8 cellular contexts compared by ENCODE assay signal in the genomic region with DNA sequence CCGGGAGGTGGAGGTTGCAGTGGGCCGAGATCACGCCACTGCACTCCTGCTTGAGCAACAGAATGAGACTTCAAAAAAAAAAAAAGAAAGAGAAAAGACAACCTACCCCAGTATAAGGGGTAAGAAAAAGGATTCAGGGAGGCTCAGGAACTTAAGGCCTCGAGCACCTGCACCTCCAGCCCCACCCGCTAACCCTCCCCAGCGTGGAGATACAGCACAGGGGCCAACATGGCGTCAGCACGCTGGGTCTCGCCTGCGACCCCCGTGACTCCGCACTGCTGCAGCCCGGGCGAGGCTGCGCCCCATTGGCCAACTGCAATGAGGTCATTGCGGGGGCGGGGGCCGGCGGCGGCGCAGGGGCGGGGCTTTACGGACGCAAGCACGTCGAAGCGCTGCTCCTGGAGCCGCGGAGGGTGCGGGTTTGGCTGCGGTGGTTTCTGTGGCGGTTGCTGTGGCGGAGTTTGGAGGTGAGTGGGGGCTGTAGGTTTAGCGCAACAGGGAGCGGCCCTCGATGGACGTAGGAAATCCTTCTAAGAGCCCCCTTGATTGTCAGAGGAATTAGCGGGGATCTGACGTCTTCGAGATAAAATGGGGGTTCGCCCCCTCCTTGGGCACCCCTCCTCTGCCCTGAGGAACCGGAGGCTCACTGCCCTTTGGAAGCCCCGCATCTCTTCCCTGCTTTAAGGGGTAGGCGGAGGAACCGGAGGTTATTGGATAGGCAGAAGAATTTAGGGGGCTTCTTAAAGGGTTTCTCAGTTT. TPM values are rescaled to one million over a fixed set of nuclear protein-coding genes. Genes with fewer than 3 reads are reported as not detected.
DNase-seq lines count a peak whose midpoint lies in the region; ATAC-seq, FAIRE-seq and TF ChIP-seq lines count a peak whose summit lies in the region.

A gene (plus strand): TSS at position 382 of the 759 bp plus-strand sequence. CDS start 2,017 bp downstream, outside the sequence.

- no peaks in the 10 kb centered on the region for H3K9me3 ChIP-seq in astrocyte (ENCODE audit: insufficient read depth, low read depth, low read length)
- no peaks in the 10 kb centered on the region for H3K9me3 ChIP-seq in vagina

- TF ChIP-seq CTCF in GM06990 (IDR thresholded peaks at IDR 0.05; ENCODE audit: insufficient read depth, low read length, poor library complexity, severe bottlenecking): no peak
- TF ChIP-seq CTCF in astrocyte (IDR thresholded peaks at IDR 0.05; ENCODE audit: insufficient read depth, low read depth, low read length): no peak
- no peak for TF ChIP-seq CTCF in vagina (IDR thresholded peaks at IDR 0.05)

- H3K36me3 Mint-ChIP-seq in astrocyte (ENCODE audit: low read depth, unreplicated experiment): no peaks in the 10 kb centered on the region

- peaks cover 7% of the 10 kb centered on the region for H3K36me3 ChIP-seq in GM06990 (ENCODE audit: control insufficient read depth, insufficient read depth, low read length)
- H3K36me3 ChIP-seq in astrocyte (ENCODE audit: insufficient read depth, low read length): no peaks in the 10 kb centered on the region
- peaks cover 2% of the 10 kb centered on the region for H3K36me3 ChIP-seq in rectal smooth muscle tissue (ENCODE audit: control insufficient read depth, insufficient read depth, low read length)
- H3K36me3 ChIP-seq in vagina: peaks cover 0 to 17% of the 10 kb centered on the region in 2 donors

- peaks cover 23% of the 10 kb centered on the region for H3K79me2 ChIP-seq in astrocyte (ENCODE audit: insufficient read depth, low read length)

- peaks cover 25% of the 10 kb centered on the region for H3K4me1 ChIP-seq in astrocyte (ENCODE audit: insufficient read depth, low read length)
- peaks cover 6% of the 10 kb centered on the region for H3K4me1 ChIP-seq in rectal smooth muscle tissue (ENCODE audit: control insufficient read depth, insufficient read depth, low read length)
- H3K4me1 ChIP-seq in vagina: peaks cover 41% of the 10 kb centered on the region

- peak within 1 kb of the TSS; percentile 96 for H3K27ac Mint-ChIP-seq in astrocyte (ENCODE audit: unreplicated experiment)

- H2AFZ ChIP-seq in astrocyte (ENCODE audit: low read depth, low read length): peak within 1 kb of the TSS; percentile 79

- DNase-seq in GM06990 (ENCODE audit: extremely low read depth, insufficient read length): peak; percentile 92
- DNase-seq in NCI-H146 treated with DMSO at 0.1 percent for 48 hours (lab: John Stamatoyannopoulos, UW; ENCODE audit: unreplicated experiment): peak; percentile 75
- peak; percentile 79 for DNase-seq in T-helper 22 cell (ENCODE audit: low read depth)
- DNase-seq in astrocyte (ENCODE audit: low read depth): peak; percentile 69
- DNase-seq in hepatic stellate cell (ENCODE audit: low spot score): peak; percentile 89
- peak in 1 of 2 donors; percentile 94 for DNase-seq in vagina (ENCODE audit: extremely low spot score in 2 of 2)

- TF ChIP-seq POLR2A in vagina (IDR thresholded peaks at IDR 0.05): peak in 1 of 2 donors; percentile 64

- H3K4me2 ChIP-seq in astrocyte (ENCODE audit: low read length): peak within 1 kb of the TSS; percentile 98

- H3K4me3 ChIP-seq in GM06990 (replicated peaks; ENCODE audit: low read depth, low read length) (peak within 1 kb of the TSS; percentile 99), astrocyte (ENCODE audit: insufficient read depth, low read depth, low read length) (peak within 1 kb of the TSS; percentile 80), rectal smooth muscle tissue (ENCODE audit: low read length) (peak within 1 kb of the TSS; percentile 90), vagina (peak within 1 kb of the TSS; percentile 58 to 77)

- H3K27me3 Mint-ChIP-seq in astrocyte (ENCODE audit: low read depth, unreplicated experiment): no peaks in the 10 kb centered on the region

- ATAC-seq in HG02678 (IDR thresholded peaks at IDR 0.05; ENCODE audit: unreplicated experiment): peak; percentile 79

- H3K4me3 Mint-ChIP-seq in astrocyte (ENCODE audit: unreplicated experiment): peak within 1 kb of the TSS; percentile 97

- intact Hi-C loops in vagina (cut with DNase I): loop anchor here (2.0 to 5.0 kb wide), 2 partner anchors 36 to 59 kb away; a partner anchor contains a TSS

- FAIRE-seq in astrocyte (lab: Jason Lieb, UNC): no peak

- H3K9ac ChIP-seq in astrocyte (ENCODE audit: low read length) (peak within 1 kb of the TSS; percentile 86), rectal smooth muscle tissue (ENCODE audit: low read length) (peak within 1 kb of the TSS; percentile 39)

- peaks cover 30% of the 10 kb centered on the region for H3K4me1 Mint-ChIP-seq in astrocyte (ENCODE audit: low read depth, unreplicated experiment)

- peaks cover 31% of the 10 kb centered on the region for H4K20me1 ChIP-seq in astrocyte (ENCODE audit: insufficient read depth, low read length)

- H3K9me3 Mint-ChIP-seq in astrocyte (ENCODE audit: unreplicated experiment): no peaks in the 10 kb centered on the region

- H3K27me3 ChIP-seq in GM06990 (replicated peaks; ENCODE audit: control insufficient read depth, insufficient read depth, low read length) (no peaks in the 10 kb centered on the region), astrocyte (ENCODE audit: insufficient read depth, low read length) (no peaks in the 10 kb centered on the region), rectal smooth muscle tissue (ENCODE audit: control insufficient read depth, insufficient read depth, low read length) (no peaks in the 10 kb centered on the region), vagina (no peaks in the 10 kb centered on the region)

- H3K27ac ChIP-seq in astrocyte (ENCODE audit: low read depth, low read length) (peak within 1 kb of the TSS; percentile 81), rectal smooth muscle tissue (ENCODE audit: low read depth, low read length) (peak within 1 kb of the TSS; percentile 96), vagina (peak within 1 kb of the TSS; percentile 97)

RNA-seq across cellular contexts. Expression of the gene that starts here (rescaled TPM):
- total RNA-seq in astrocyte (75.8 and 78.6 TPM in 2 replicates), vagina (72.4 TPM)
